2 cellular contexts compared by ENCODE assay signal in the genomic region with DNA sequence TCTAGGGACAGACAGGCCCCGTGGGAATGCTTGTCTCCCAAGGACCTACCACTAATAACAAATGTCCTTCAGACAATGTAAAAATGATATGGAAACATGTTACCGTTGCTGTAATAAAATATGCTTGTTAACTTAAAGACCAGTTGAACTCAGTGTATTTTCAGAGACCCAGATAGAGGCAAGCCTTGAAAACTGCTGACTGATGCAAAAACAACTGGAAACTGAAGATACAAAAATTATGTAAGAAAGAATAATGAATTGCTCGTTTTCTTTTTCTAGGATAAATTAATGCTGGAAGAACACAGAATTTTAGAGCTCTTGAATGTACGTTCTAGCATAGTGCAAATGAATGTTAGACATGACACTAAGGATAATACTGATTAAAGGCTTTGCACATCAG.
A peak's percentile ranks its signal among the peaks of the same experiment; 100 is the strongest.
TF ChIP-seq lines count a peak whose summit lies in the region.

No MANE protein-coding gene starts in this region.

TF ChIP-seq in IMR-90, 13 proteins besides CTCF, POLR2A, EP300 and RAD21:
- TF ChIP-seq MAFK (IDR thresholded peaks at IDR 0.05; ENCODE audit: low read depth, low read length), result peak; percentile 98
- TF ChIP-seq, protein P1, sequence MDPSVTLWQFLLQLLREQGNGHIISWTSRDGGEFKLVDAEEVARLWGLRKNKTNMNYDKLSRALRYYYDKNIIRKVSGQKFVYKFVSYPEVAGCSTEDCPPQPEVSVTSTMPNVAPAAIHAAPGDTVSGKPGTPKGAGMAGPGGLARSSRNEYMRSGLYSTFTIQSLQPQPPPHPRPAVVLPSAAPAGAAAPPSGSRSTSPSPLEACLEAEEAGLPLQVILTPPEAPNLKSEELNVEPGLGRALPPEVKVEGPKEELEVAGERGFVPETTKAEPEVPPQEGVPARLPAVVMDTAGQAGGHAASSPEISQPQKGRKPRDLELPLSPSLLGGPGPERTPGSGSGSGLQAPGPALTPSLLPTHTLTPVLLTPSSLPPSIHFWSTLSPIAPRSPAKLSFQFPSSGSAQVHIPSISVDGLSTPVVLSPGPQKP (IDR thresholded peaks at IDR 0.05; ENCODE audit: borderline replicate concordance, low read depth, low read length), result no peak

TF ChIP-seq in K562, 482 proteins besides CTCF, POLR2A, EP300 and RAD21:
- TF ChIP-seq C11orf30 (IDR thresholded peaks at IDR 0.05; ENCODE audit: low read depth) (peak; percentile 90), PHF8 (IDR thresholded peaks at IDR 0.05; ENCODE audit: borderline replicate concordance, low read length) (no peak), ZNF77 (CRISPR knock-in tag; IDR thresholded peaks at IDR 0.05) (no peak), MAFG (tag; conservative IDR thresholded peaks at IDR 0.05) (peak; percentile 93), ZNF316 (IDR thresholded peaks at IDR 0.05) (peak; percentile 95), MAFF (IDR thresholded peaks at IDR 0.05; ENCODE audit: low read length) (peak; percentile 98), ILK (tag; IDR thresholded peaks at IDR 0.05; ENCODE audit: borderline replicate concordance, low read depth) (no peak), MAFK (IDR thresholded peaks at IDR 0.05; ENCODE audit: low read length) (peak; percentile 99)
- TF ChIP-seq, protein P2, sequence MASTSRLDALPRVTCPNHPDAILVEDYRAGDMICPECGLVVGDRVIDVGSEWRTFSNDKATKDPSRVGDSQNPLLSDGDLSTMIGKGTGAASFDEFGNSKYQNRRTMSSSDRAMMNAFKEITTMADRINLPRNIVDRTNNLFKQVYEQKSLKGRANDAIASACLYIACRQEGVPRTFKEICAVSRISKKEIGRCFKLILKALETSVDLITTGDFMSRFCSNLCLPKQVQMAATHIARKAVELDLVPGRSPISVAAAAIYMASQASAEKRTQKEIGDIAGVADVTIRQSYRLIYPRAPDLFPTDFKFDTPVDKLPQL (IDR thresholded peaks at IDR 0.05; ENCODE audit: extremely low read depth, insufficient read length), result no peak
- TF ChIP-seq, protein P3, sequence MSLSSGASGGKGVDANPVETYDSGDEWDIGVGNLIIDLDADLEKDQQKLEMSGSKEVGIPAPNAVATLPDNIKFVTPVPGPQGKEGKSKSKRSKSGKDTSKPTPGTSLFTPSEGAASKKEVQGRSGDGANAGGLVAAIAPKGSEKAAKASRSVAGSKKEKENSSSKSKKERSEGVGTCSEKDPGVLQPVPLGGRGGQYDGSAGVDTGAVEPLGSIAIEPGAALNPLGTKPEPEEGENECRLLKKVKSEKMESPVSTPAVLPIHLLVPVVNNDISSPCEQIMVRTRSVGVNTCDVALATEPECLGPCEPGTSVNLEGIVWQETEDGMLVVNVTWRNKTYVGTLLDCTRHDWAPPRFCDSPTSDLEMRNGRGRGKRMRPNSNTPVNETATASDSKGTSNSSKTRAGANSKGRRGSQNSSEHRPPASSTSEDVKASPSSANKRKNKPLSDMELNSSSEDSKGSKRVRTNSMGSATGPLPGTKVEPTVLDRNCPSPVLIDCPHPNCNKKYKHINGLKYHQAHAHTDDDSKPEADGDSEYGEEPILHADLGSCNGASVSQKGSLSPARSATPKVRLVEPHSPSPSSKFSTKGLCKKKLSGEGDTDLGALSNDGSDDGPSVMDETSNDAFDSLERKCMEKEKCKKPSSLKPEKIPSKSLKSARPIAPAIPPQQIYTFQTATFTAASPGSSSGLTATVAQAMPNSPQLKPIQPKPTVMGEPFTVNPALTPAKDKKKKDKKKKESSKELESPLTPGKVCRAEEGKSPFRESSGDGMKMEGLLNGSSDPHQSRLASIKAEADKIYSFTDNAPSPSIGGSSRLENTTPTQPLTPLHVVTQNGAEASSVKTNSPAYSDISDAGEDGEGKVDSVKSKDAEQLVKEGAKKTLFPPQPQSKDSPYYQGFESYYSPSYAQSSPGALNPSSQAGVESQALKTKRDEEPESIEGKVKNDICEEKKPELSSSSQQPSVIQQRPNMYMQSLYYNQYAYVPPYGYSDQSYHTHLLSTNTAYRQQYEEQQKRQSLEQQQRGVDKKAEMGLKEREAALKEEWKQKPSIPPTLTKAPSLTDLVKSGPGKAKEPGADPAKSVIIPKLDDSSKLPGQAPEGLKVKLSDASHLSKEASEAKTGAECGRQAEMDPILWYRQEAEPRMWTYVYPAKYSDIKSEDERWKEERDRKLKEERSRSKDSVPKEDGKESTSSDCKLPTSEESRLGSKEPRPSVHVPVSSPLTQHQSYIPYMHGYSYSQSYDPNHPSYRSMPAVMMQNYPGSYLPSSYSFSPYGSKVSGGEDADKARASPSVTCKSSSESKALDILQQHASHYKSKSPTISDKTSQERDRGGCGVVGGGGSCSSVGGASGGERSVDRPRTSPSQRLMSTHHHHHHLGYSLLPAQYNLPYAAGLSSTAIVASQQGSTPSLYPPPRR (CRISPR knock-in tag; IDR thresholded peaks at IDR 0.05; ENCODE audit: borderline replicate concordance), result no peak
